1 cellular context compared by ENCODE assay signal in the genomic region with DNA sequence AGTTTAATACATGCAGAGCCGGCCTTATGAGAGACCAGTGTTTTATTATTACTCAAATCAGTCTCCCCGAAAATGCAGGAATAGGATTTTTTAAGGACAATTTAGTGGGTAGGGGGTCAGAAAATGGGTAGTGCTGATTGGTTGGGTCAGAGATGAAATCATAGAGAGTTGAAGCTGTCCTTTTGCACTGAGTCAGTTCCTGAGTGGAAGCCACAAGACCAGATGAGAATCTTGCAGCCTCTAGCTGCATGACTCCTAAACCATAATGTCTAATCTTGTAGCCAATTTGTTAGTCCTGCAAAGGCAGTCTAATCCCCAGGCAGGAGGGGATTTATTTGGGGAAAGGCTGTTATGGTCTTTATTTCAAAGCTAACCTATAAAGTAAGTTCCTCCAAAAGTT.
TF ChIP-seq lines count a peak whose summit lies in the region.

No MANE protein-coding gene starts in this region.

TF ChIP-seq in GM23338, 12 proteins besides CTCF, POLR2A, EP300 and RAD21 (continued from another document):
- TF ChIP-seq ZNF331 (CRISPR knock-in tag; IDR thresholded peaks at IDR 0.05; ENCODE audit: low read depth) (no peak), EZH2phosphoT487 (IDR thresholded peaks at IDR 0.05; ENCODE audit: unreplicated experiment) (no peak), NANOG (IDR thresholded peaks at IDR 0.05; ENCODE audit: borderline replicate concordance) (no peak)
- TF ChIP-seq, protein P1, sequence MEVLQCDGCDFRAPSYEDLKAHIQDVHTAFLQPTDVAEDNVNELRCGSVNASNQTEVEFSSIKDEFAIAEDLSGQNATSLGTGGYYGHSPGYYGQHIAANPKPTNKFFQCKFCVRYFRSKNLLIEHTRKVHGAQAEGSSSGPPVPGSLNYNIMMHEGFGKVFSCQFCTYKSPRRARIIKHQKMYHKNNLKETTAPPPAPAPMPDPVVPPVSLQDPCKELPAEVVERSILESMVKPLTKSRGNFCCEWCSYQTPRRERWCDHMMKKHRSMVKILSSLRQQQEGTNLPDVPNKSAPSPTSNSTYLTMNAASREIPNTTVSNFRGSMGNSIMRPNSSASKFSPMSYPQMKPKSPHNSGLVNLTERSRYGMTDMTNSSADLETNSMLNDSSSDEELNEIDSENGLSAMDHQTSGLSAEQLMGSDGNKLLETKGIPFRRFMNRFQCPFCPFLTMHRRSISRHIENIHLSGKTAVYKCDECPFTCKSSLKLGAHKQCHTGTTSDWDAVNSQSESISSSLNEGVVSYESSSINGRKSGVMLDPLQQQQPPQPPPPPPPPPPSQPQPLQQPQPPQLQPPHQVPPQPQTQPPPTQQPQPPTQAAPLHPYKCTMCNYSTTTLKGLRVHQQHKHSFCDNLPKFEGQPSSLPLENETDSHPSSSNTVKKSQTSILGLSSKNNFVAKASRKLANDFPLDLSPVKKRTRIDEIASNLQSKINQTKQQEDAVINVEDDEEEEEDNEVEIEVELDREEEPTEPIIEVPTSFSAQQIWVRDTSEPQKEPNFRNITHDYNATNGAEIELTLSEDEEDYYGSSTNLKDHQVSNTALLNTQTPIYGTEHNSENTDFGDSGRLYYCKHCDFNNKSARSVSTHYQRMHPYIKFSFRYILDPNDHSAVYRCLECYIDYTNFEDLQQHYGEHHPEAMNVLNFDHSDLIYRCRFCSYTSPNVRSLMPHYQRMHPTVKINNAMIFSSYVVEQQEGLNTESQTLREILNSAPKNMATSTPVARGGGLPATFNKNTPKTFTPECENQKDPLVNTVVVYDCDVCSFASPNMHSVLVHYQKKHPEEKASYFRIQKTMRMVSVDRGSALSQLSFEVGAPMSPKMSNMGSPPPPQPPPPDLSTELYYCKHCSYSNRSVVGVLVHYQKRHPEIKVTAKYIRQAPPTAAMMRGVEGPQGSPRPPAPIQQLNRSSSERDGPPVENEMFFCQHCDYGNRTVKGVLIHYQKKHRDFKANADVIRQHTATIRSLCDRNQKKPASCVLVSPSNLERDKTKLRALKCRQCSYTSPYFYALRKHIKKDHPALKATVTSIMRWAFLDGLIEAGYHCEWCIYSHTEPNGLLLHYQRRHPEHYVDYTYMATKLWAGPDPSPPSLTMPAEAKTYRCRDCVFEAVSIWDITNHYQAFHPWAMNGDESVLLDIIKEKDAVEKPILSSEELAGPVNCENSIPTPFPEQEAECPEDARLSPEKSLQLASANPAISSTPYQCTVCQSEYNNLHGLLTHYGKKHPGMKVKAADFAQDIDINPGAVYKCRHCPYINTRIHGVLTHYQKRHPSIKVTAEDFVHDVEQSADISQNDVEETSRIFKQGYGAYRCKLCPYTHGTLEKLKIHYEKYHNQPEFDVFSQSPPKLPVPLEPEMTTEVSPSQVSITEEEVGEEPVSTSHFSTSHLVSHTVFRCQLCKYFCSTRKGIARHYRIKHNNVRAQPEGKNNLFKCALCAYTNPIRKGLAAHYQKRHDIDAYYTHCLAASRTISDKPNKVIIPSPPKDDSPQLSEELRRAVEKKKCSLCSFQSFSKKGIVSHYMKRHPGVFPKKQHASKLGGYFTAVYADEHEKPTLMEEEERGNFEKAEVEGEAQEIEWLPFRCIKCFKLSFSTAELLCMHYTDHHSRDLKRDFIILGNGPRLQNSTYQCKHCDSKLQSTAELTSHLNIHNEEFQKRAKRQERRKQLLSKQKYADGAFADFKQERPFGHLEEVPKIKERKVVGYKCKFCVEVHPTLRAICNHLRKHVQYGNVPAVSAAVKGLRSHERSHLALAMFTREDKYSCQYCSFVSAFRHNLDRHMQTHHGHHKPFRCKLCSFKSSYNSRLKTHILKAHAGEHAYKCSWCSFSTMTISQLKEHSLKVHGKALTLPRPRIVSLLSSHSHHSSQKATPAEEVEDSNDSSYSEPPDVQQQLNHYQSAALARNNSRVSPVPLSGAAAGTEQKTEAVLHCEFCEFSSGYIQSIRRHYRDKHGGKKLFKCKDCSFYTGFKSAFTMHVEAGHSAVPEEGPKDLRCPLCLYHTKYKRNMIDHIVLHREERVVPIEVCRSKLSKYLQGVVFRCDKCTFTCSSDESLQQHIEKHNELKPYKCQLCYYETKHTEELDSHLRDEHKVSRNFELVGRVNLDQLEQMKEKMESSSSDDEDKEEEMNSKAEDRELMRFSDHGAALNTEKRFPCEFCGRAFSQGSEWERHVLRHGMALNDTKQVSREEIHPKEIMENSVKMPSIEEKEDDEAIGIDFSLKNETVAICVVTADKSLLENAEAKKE (CRISPR knock-in tag; IDR thresholded peaks at IDR 0.05) = no peak
- TF ChIP-seq, protein P2, sequence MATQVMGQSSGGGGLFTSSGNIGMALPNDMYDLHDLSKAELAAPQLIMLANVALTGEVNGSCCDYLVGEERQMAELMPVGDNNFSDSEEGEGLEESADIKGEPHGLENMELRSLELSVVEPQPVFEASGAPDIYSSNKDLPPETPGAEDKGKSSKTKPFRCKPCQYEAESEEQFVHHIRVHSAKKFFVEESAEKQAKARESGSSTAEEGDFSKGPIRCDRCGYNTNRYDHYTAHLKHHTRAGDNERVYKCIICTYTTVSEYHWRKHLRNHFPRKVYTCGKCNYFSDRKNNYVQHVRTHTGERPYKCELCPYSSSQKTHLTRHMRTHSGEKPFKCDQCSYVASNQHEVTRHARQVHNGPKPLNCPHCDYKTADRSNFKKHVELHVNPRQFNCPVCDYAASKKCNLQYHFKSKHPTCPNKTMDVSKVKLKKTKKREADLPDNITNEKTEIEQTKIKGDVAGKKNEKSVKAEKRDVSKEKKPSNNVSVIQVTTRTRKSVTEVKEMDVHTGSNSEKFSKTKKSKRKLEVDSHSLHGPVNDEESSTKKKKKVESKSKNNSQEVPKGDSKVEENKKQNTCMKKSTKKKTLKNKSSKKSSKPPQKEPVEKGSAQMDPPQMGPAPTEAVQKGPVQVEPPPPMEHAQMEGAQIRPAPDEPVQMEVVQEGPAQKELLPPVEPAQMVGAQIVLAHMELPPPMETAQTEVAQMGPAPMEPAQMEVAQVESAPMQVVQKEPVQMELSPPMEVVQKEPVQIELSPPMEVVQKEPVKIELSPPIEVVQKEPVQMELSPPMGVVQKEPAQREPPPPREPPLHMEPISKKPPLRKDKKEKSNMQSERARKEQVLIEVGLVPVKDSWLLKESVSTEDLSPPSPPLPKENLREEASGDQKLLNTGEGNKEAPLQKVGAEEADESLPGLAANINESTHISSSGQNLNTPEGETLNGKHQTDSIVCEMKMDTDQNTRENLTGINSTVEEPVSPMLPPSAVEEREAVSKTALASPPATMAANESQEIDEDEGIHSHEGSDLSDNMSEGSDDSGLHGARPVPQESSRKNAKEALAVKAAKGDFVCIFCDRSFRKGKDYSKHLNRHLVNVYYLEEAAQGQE (IDR thresholded peaks at IDR 0.05; ENCODE audit: unreplicated experiment) = no peak
